ENCODE assay signal across 9 cellular contexts in the genomic region with DNA sequence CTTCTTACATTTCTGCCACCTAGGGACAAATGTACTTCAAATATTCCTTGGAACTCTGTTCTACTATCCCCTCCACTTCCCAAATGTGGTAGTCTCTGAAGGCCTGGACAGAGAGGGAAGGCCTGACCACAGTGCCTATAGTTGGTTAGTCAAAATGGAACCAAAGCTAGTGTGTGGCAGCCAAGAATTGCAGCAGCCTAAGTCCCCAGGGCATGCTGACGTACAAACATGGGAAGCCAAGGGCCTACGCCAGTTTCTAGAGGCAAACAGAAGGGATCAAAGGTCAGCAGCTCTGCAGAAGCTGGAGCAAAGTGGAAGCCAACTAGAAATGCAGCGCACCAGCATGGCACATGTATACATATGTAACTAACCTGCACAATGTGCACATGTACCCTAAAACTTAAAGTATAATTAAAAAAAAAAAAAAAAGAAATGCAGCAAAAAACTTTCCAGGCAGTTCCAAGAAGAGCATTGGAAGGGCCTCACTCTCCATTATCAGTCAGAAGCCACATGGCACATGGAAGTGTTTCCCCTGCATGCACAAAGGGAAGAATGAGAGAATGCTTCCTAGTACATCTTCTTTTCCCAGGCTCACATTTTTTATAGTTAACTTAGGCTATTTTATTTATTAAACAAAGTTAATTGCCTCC. TPM values are rescaled to one million over a fixed set of nuclear protein-coding genes. Genes with fewer than 3 reads are reported as not detected.
DNase-seq lines count a peak whose midpoint lies in the region; ATAC-seq and TF ChIP-seq lines count a peak whose summit lies in the region.
"Had no signal": no experiment of that assay in that cellular context is flagged by ENCODE, and none has a peak within 500 bp of the region (broad histone marks: within the 10 kb centered on the region; RNA-seq: fewer than 3 reads in every experiment).

No MANE protein-coding gene starts in this region.

- no peak for TF ChIP-seq EP300 in stomach (IDR thresholded peaks at IDR 0.05)

- WGBS in stomach, 5 donors, result 10 to 43% (median 25%) methylated on average over 3 of the region's 3 CpGs

- H3K4me3 ChIP-seq in WERI-Rb-1 (ENCODE audit: low read depth, low read length), result no peak overlapping the region
- no peak overlapping the region for H3K4me3 ChIP-seq in right atrium auricular region
- H3K4me3 ChIP-seq in stomach, result no peak overlapping the region

- TF ChIP-seq CTCF in WERI-Rb-1 (IDR thresholded peaks at IDR 0.05; ENCODE audit: low read depth, low read length) (no peak), right atrium auricular region (IDR thresholded peaks at IDR 0.05) (no peak), stomach (IDR thresholded peaks at IDR 0.05) (no peak)

- H3K9me3 ChIP-seq in WERI-Rb-1 (ENCODE audit: severe bottlenecking) (no peaks in the 10 kb centered on the region), right atrium auricular region (no peaks in the 10 kb centered on the region), stomach (no peaks in the 10 kb centered on the region)

- H3K27me3 ChIP-seq in WERI-Rb-1 (ENCODE audit: insufficient read depth, low read depth, severe bottlenecking) (no peaks in the 10 kb centered on the region), right atrium auricular region (no peaks in the 10 kb centered on the region), stomach (no peaks in the 10 kb centered on the region)

- H3K4me1 ChIP-seq in right atrium auricular region (peaks cover 0 to 25% of the 10 kb centered on the region in 2 donors), stomach (peaks cover 11 to 26% (median 22%) of the 10 kb centered on the region in 4 donors)

- intact Hi-C loops in stomach (cut with DNase I; ENCODE audit: low total_unique reads), result no loop called here

- no peak for ATAC-seq in esophagus mucosa
- no peak for ATAC-seq in GM21576 (IDR thresholded peaks at IDR 0.05; ENCODE audit: unreplicated experiment)
- no peak for ATAC-seq in HG03520 (IDR thresholded peaks at IDR 0.05; ENCODE audit: unreplicated experiment)

- no peaks in the 10 kb centered on the region for H3K36me3 ChIP-seq in WERI-Rb-1
- H3K36me3 ChIP-seq in right atrium auricular region, result no peaks in the 10 kb centered on the region
- H3K36me3 ChIP-seq in stomach, result no peaks in the 10 kb centered on the region

- H3K27ac ChIP-seq in WERI-Rb-1, result peak overlapping the region; percentile 3; the same call in 1 of the 2 replicates
- peak overlapping the region in 1 of 2 donors; percentile 51 for H3K27ac ChIP-seq in right atrium auricular region
- peak overlapping the region in 4 of 5 donors; percentile 27 to 62 (median 52) for H3K27ac ChIP-seq in stomach

- DNase-seq in LoVo (ENCODE audit: low spot score), result peak; percentile 58
- DNase-seq in WERI-Rb-1, result no peak
- DNase-seq in right atrium auricular region (ENCODE audit: low spot score), result peak; percentile 78
- DNase-seq in stomach, result peak; percentile 71
- no peak for DNase-seq in NCI-H226
- DNase-seq: activated CD8-positive, alpha-beta memory T cell treated with anti-CD3 and anti-CD28 coated beads for 24 hours had no signal

- no peak for TF ChIP-seq POLR2A in stomach (IDR thresholded peaks at IDR 0.05)

RNA-seq across cellular contexts. Expression of a gene that starts 39.4 kb away (rescaled TPM):
- total RNA-seq in right atrium auricular region, result 10 to 100 TPM; 25.3 to 26.6 TPM
- 10 to 100 TPM in 4 of 5 donors, 1 to 10 TPM in 1; 4.7 to 63.8 (median 37.5) TPM for total RNA-seq in stomach
- polyA plus RNA-seq in stomach, result 10 to 100 TPM; 31.6 to 84.8 (median 39.4) TPM
- total RNA-seq in esophagus mucosa, result 34.5 TPM

Comparison
In these comparisons a context has a peak if more than half of its experiments do, and no peak if none do; other contexts are left out.
1. DNase-seq: peak in LoVo (single experiment), right atrium auricular region (single experiment) and stomach (single experiment); none in WERI-Rb-1 (single experiment) and NCI-H226 (single experiment).